Comparison of ENCODE assay signal across 1 cellular context in genomic region chr4:174592256-174592984, GRCh38.
TF ChIP-seq lines count a peak whose summit lies in the region.

No MANE protein-coding gene starts in this region.

TF ChIP-seq in SK-N-SH, 30 proteins besides CTCF, POLR2A, EP300 and RAD21 (continued from another document):
- TF ChIP-seq REST (IDR thresholded peaks at IDR 0.05; ENCODE audit: low read depth, low read length): no peak
- TF ChIP-seq JUND (IDR thresholded peaks at IDR 0.05): no peak
- TF ChIP-seq CHD2 (IDR thresholded peaks at IDR 0.05; ENCODE audit: low read length, partially characterized antibody): no peak
- no peak for TF ChIP-seq NFIC (IDR thresholded peaks at IDR 0.05; ENCODE audit: borderline replicate concordance)
- TF ChIP-seq EZH2phosphoT487 (IDR thresholded peaks at IDR 0.05; ENCODE audit: borderline replicate concordance, low read depth): no peak
- no peak for TF ChIP-seq USF1 (IDR thresholded peaks at IDR 0.05; ENCODE audit: borderline replicate concordance, low read depth)
- no peak for TF ChIP-seq TEAD4 (IDR thresholded peaks at IDR 0.05; ENCODE audit: borderline replicate concordance, insufficient read depth)
- no peak for TF ChIP-seq ZBTB33 (IDR thresholded peaks at IDR 0.05; ENCODE audit: borderline replicate concordance, low read depth)
- no peak for TF ChIP-seq TAF1 (IDR thresholded peaks at IDR 0.05; ENCODE audit: borderline replicate concordance, low read depth, low read length)
